Comparison of ENCODE assay signal across 31 cellular contexts in genomic region chr4:184019667-184020665, GRCh38.
A peak's percentile ranks its signal among the peaks of the same experiment; 100 is the strongest.
DNase-seq lines count a peak whose midpoint lies in the region; ATAC-seq, FAIRE-seq and TF ChIP-seq lines count a peak whose summit lies in the region.
"Had no signal": no experiment of that assay in that cellular context is flagged by ENCODE, and none has a peak within 500 bp of the region (broad histone marks: within the 10 kb centered on the region; RNA-seq: fewer than 3 reads in every experiment).

No MANE protein-coding gene starts in this region.

- no peaks in the 10 kb centered on the region for H3F3A ChIP-seq in GM23338 (replicated peaks; ENCODE audit: low read depth)

- intact Hi-C loops in lower lobe of right lung (cut with DNase I), result no loop called here

- H3K4me3 Mint-ChIP-seq in GM23338, result no peak overlapping the region
- H3K4me3 Mint-ChIP-seq: activated CD8-positive, alpha-beta memory T cell treated with anti-CD3 and anti-CD28 coated beads, Interleukin-2, amount 10 ng/mL, durations not matched to agents 7 days and 5 days; activated naive CD8-positive, alpha-beta T cell treated with anti-CD3 and anti-CD28 coated beads, Interleukin-2, amount 10 ng/mL, durations not matched to agents 7 days and 5 days; nephron progenitor cell; T-helper 1 cell treated with Interleukin-12 subunit alpha and Interleukin-12 subunit beta and Interleukin-4 antibody, amounts not matched to agents 30 μg/mL and 1 μg/mL, for 36 hours had no signal

- H3K9me3 ChIP-seq in lower lobe of right lung, result no peaks in the 10 kb centered on the region
- no peaks in the 10 kb centered on the region for H3K9me3 ChIP-seq in skeletal muscle satellite cell (replicated peaks; ENCODE audit: low read length)
- H3K9me3 ChIP-seq: pancreas had no signal

- H3K27ac ChIP-seq in GM23338 (ENCODE audit: low read depth) (no peak overlapping the region), RWPE1 (peak overlapping the region; percentile 52), lower lobe of right lung (peak overlapping the region; percentile 13)
- H3K27ac ChIP-seq: cardiac muscle cell, pancreas had no signal

- no peak for FAIRE-seq in H54 (lab: Jason Lieb, UNC)
- FAIRE-seq: colon, G401.6, HepG2, pancreas had no signal

- ATAC-seq in GM23338 (peak; percentile 57), lower lobe of right lung (no peak), GM21360 (IDR thresholded peaks at IDR 0.05; ENCODE audit: unreplicated experiment) (no peak)
- ATAC-seq: activated CD8-positive, alpha-beta memory T cell treated with anti-CD3 and anti-CD28 coated beads, Interleukin-2, amount 10 ng/mL, durations not matched to agents 7 days and 5 days; HepG2; pancreas; Right ventricle myocardium inferior; SK-N-SH treated with all-trans-retinoic acid at 6 μM for 48 hours had no signal

- DNase-seq in GM23338 (ENCODE audit: low spot score), result no peak
- DNase-seq in RWPE1 (ENCODE audit: low spot score), result no peak
- DNase-seq in lower lobe of right lung, result no peak
- no peak for DNase-seq in NCI-H1436 (lab: John Stamatoyannopoulos, UW)
- DNase-seq in H54 (ENCODE audit: insufficient read length, low spot score), result no peak
- no peak for DNase-seq in NCI-H1694 treated with DMSO at 0.1 percent for 48 hours (lab: John Stamatoyannopoulos, UW)
- DNase-seq: activated CD4-positive, CD25-positive, alpha-beta regulatory T cell; activated CD8-positive, alpha-beta memory T cell treated with anti-CD3 and anti-CD28 coated beads, Interleukin-2, amount 10 ng/mL, durations not matched to agents 7 days and 5 days; activated gamma-delta T cell treated with Interleukin-2 at 50 U/mL for 16 hours; activated naive CD8-positive, alpha-beta T cell treated with anti-CD3 and anti-CD28 coated beads, Interleukin-2, amount 10 ng/mL, durations not matched to agents 7 days and 5 days; activated T-cell treated with anti-CD3 and anti-CD28 coated beads, Interleukin-2, amount 50 U/mL, for 48 hours; aorta; C1 segment of cervical spinal cord; DMS79; effector CD4-positive, alpha-beta T cell; HCEC 1CT; Karpas-422; NCI-H146; NCI-H510A treated with DMSO at 0.1 percent for 48 hours; nephron progenitor cell; pancreas; stimulated activated CD4-positive, alpha-beta T cell treated with anti-CD3 and anti-CD28 coated beads, Interleukin-4, amount 100 ng/mL, for 24 hours had no signal

- peaks cover 12% of the 10 kb centered on the region for H3K4me1 Mint-ChIP-seq in GM23338
- H3K4me1 Mint-ChIP-seq: activated CD8-positive, alpha-beta memory T cell treated with anti-CD3 and anti-CD28 coated beads, Interleukin-2, amount 10 ng/mL, durations not matched to agents 7 days and 5 days; activated naive CD8-positive, alpha-beta T cell treated with anti-CD3 and anti-CD28 coated beads, Interleukin-2, amount 10 ng/mL, durations not matched to agents 7 days and 5 days had no signal

- no peaks in the 10 kb centered on the region for H3K79me2 ChIP-seq in GM23338 (replicated peaks; ENCODE audit: insufficient read depth)

- TF ChIP-seq CTCF in GM23338 (conservative IDR thresholded peaks at IDR 0.05; ENCODE audit: low read depth in 2 of 2) (no peak), RWPE1 (conservative IDR thresholded peaks at IDR 0.05; ENCODE audit: low read depth) (no peak), lower lobe of right lung (IDR thresholded peaks at IDR 0.05) (no peak)

- POLR2A ChIA-PET in RWPE1 (lab: Yijun Ruan, JAX; ENCODE audit: low non-redundant PET), result no interaction called here

- TF ChIP-seq POLR2A in H54 (IDR thresholded peaks at IDR 0.05; ENCODE audit: low read depth, low read length), result no peak

- H3K27ac Mint-ChIP-seq in GM23338, result 0 out of 2 replicates have a peak overlapping the region, but pooled peaks have one; percentile 6
- H3K27ac Mint-ChIP-seq: activated CD8-positive, alpha-beta memory T cell treated with anti-CD3 and anti-CD28 coated beads, Interleukin-2, amount 10 ng/mL, durations not matched to agents 7 days and 5 days; activated naive CD8-positive, alpha-beta T cell treated with anti-CD3 and anti-CD28 coated beads, Interleukin-2, amount 10 ng/mL, durations not matched to agents 7 days and 5 days; T-helper 1 cell treated with Interleukin-12 subunit alpha and Interleukin-12 subunit beta and Interleukin-4 antibody, amounts not matched to agents 30 μg/mL and 1 μg/mL, for 36 hours had no signal

- no peaks in the 10 kb centered on the region for H4K20me1 ChIP-seq in GM23338 (replicated peaks; ENCODE audit: insufficient read depth)

- H3K4me2 ChIP-seq in GM23338 (no peak overlapping the region), skeletal muscle satellite cell (ENCODE audit: low read length) (peak overlapping the region; percentile 69)

- H3K36me3 ChIP-seq in GM23338 (ENCODE audit: insufficient read depth) (0 out of 2 replicates have a peak, but pooled peaks cover 3% of the 10 kb centered on the region), lower lobe of right lung (no peaks in the 10 kb centered on the region), skeletal muscle satellite cell (ENCODE audit: insufficient read depth, low read length) (no peaks in the 10 kb centered on the region)
- H3K36me3 ChIP-seq: cardiac muscle cell had no signal

- H2AFZ ChIP-seq in GM23338, result no peak overlapping the region

- H3K9me2 ChIP-seq in GM23338 (ENCODE audit: insufficient read depth), result no peaks in the 10 kb centered on the region

- H3K4me3 ChIP-seq in GM23338, result no peak overlapping the region
- H3K4me3 ChIP-seq in lower lobe of right lung, result no peak overlapping the region
- H3K4me3 ChIP-seq in skeletal muscle satellite cell (ENCODE audit: low read length), result peak overlapping the region; percentile 46
- H3K4me3 ChIP-seq: cardiac muscle cell, pancreas had no signal

- H3K4me1 ChIP-seq in GM23338 (ENCODE audit: insufficient read depth) (0 out of 2 replicates have a peak, but pooled peaks cover 4% of the 10 kb centered on the region), lower lobe of right lung (peaks cover 12% of the 10 kb centered on the region), skeletal muscle satellite cell (ENCODE audit: control insufficient read depth, insufficient read depth, low read length) (peaks cover 4% of the 10 kb centered on the region)
- H3K4me1 ChIP-seq: pancreas had no signal

- CTCF ChIA-PET in RWPE1 (lab: Yijun Ruan, JAX), result no interaction called here

- H3K27me3 Mint-ChIP-seq in GM23338 (ENCODE audit: insufficient read depth, low read depth, poor library complexity), result peaks cover 3% of the 10 kb centered on the region

- no peaks in the 10 kb centered on the region for H3K9me3 Mint-ChIP-seq in GM23338
- H3K9me3 Mint-ChIP-seq: activated naive CD8-positive, alpha-beta T cell treated with anti-CD3 and anti-CD28 coated beads, Interleukin-2, amount 10 ng/mL, durations not matched to agents 7 days and 5 days; nephron progenitor cell; T-helper 1 cell treated with Interleukin-12 subunit alpha and Interleukin-12 subunit beta and Interleukin-4 antibody, amounts not matched to agents 30 μg/mL and 1 μg/mL, for 36 hours had no signal

- no peak overlapping the region for H3K9ac ChIP-seq in skeletal muscle satellite cell (ENCODE audit: low read depth, low read length)

- no peaks in the 10 kb centered on the region for H3K27me3 ChIP-seq in GM23338 (ENCODE audit: insufficient read depth)
- H3K27me3 ChIP-seq in lower lobe of right lung (ENCODE audit: low read depth), result no peaks in the 10 kb centered on the region
- no peaks in the 10 kb centered on the region for H3K27me3 ChIP-seq in skeletal muscle satellite cell (ENCODE audit: control insufficient read depth, insufficient read depth, low read length)
- H3K27me3 ChIP-seq: cardiac muscle cell, pancreas had no signal

- no peaks in the 10 kb centered on the region; the same call in 2 of the 3 replicates for H3K36me3 Mint-ChIP-seq in GM23338 (ENCODE audit: low read depth)
- H3K36me3 Mint-ChIP-seq: activated CD8-positive, alpha-beta memory T cell treated with anti-CD3 and anti-CD28 coated beads, Interleukin-2, amount 10 ng/mL, durations not matched to agents 7 days and 5 days; activated naive CD8-positive, alpha-beta T cell treated with anti-CD3 and anti-CD28 coated beads, Interleukin-2, amount 10 ng/mL, durations not matched to agents 7 days and 5 days had no signal

TF ChIP-seq in GM23338, 12 proteins besides CTCF, POLR2A, EP300 and RAD21:
- TF ChIP-seq JUNB (IDR thresholded peaks at IDR 0.05; ENCODE audit: unreplicated experiment) (no peak), NANOG (IDR thresholded peaks at IDR 0.05; ENCODE audit: borderline replicate concordance) (no peak), EZH2phosphoT487 (IDR thresholded peaks at IDR 0.05; ENCODE audit: unreplicated experiment) (no peak), ETS1 (IDR thresholded peaks at IDR 0.05) (no peak), ZNF114 (CRISPR knock-in tag; IDR thresholded peaks at IDR 0.05) (no peak), EZH2 (IDR thresholded peaks at IDR 0.05; ENCODE audit: low read depth, unreplicated experiment) (no peak), ZNF331 (CRISPR knock-in tag; IDR thresholded peaks at IDR 0.05; ENCODE audit: low read depth) (no peak), STAT1 (IDR thresholded peaks at IDR 0.05; ENCODE audit: unreplicated experiment) (no peak)
TF ChIP-seq in GM23338: peak in this region for 0.
